ENCODE assay signal across 21 cellular contexts in genomic region chr3:130772124-130772523, GRCh38.
"Had no signal": no experiment of that assay in that cellular context is flagged by ENCODE, and none has a peak within 500 bp of the region (broad histone marks: within the 10 kb centered on the region; RNA-seq: fewer than 3 reads in every experiment).

No MANE protein-coding gene starts in this region.

- FAIRE-seq: astrocyte, bronchial epithelial cell, frontal cortex had no signal

- H3K4me1 Mint-ChIP-seq: activated CD4-positive, alpha-beta memory T cell treated with anti-CD3 and anti-CD28 coated beads, Interleukin-2, amount 10 ng/mL, durations not matched to agents 7 days and 5 days; activated CD4-positive, alpha-beta T cell treated with anti-CD3 and anti-CD28 coated beads for 36 hours had no signal

- DNase-seq: activated CD4-positive, alpha-beta memory T cell treated with anti-CD3 and anti-CD28 coated beads, Interleukin-2, amount 10 ng/mL, durations not matched to agents 7 days and 5 days; activated CD4-positive, alpha-beta T cell treated with anti-CD3 and anti-CD28 coated beads for 36 hours; activated effector memory CD4-positive, alpha-beta T cell treated with Interleukin-2 at 50 U/mL for 16 hours; activated naive CD4-positive, alpha-beta T cell treated with anti-CD3 and anti-CD28 coated beads, Interleukin-2, amount 50 U/mL, for 16 hours; activated T-cell treated with anti-CD3 and anti-CD28 coated beads, Interleukin-2, amount 50 U/mL, for 24 hours; heart left ventricle; lower lobe of right lung; nephron progenitor cell; occipital lobe; right cardiac atrium; stimulated activated CD4-positive, alpha-beta T cell treated with anti-CD3 and anti-CD28 coated beads, Interleukin-15, amount 100 ng/mL, for 24 hours; stimulated activated CD4-positive, alpha-beta T cell treated with anti-CD3 and anti-CD28 coated beads, Interleukin-4, amount 100 ng/mL, for 24 hours; stimulated activated naive CD4-positive, alpha-beta T cell; WERI-Rb-1 had no signal

- H3K4me3 Mint-ChIP-seq: activated CD4-positive, alpha-beta memory T cell treated with anti-CD3 and anti-CD28 coated beads, Interleukin-2, amount 10 ng/mL, durations not matched to agents 7 days and 5 days; activated CD4-positive, alpha-beta T cell treated with anti-CD3 and anti-CD28 coated beads for 36 hours; activated T-cell treated with anti-CD3 and anti-CD28 coated beads, Interleukin-2, amount 50 U/mL, for 24 hours; nephron progenitor cell had no signal

- H3K27ac Mint-ChIP-seq: activated CD4-positive, alpha-beta memory T cell treated with anti-CD3 and anti-CD28 coated beads, Interleukin-2, amount 10 ng/mL, durations not matched to agents 7 days and 5 days; activated CD4-positive, alpha-beta T cell treated with anti-CD3 and anti-CD28 coated beads for 36 hours; activated T-cell treated with anti-CD3 and anti-CD28 coated beads, Interleukin-2, amount 50 U/mL, for 24 hours; nephron progenitor cell; progenitor cell of endocrine pancreas had no signal

- H3K27ac ChIP-seq: heart left ventricle, lower lobe of right lung, skin epidermis, tibial nerve, vagina, WERI-Rb-1 had no signal

- H3K9me3 Mint-ChIP-seq: activated CD4-positive, alpha-beta memory T cell treated with anti-CD3 and anti-CD28 coated beads, Interleukin-2, amount 10 ng/mL, durations not matched to agents 7 days and 5 days; activated T-cell treated with anti-CD3 and anti-CD28 coated beads, Interleukin-2, amount 50 U/mL, for 24 hours; nephron progenitor cell had no signal
